14 cellular contexts compared by ENCODE assay signal in the genomic region with DNA sequence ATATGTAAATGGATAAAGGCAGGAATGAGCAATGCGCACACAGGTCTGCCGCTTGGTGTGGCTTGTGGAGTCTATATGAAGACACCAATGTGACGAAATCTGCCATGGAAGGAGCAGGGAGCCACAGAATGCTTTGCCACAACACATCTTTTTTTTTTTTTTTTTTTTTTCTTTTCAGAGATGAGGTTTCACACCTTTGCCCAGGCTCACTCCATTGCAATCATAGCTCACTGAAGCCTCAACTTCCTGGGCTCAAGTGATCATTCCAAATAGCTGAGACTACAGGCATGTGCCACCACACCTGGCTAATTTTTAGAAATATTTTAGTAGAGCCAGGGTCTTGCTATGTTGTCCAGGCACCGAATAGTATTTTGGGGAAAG. TPM values are rescaled to one million over a fixed set of nuclear protein-coding genes. Genes with fewer than 3 reads are reported as not detected.
DNase-seq lines count a peak whose midpoint lies in the region; ATAC-seq and TF ChIP-seq lines count a peak whose summit lies in the region.
"Had no signal": no experiment of that assay in that cellular context is flagged by ENCODE, and none has a peak within 500 bp of the region (broad histone marks: within the 10 kb centered on the region; RNA-seq: fewer than 3 reads in every experiment).

No MANE protein-coding gene starts in this region.

- no peaks in the 10 kb centered on the region for H3K27me3 ChIP-seq in smooth muscle cell (ENCODE audit: low read depth)
- no peaks in the 10 kb centered on the region for H3K27me3 ChIP-seq in esophagus squamous epithelium

- H3K79me2 ChIP-seq in smooth muscle cell (ENCODE audit: low read depth), result no peaks in the 10 kb centered on the region

- H3K9me3 ChIP-seq in smooth muscle cell (replicated peaks; ENCODE audit: low read depth) (no peaks in the 10 kb centered on the region), esophagus squamous epithelium (no peaks in the 10 kb centered on the region)
- H3K9me3 ChIP-seq: Caco-2 had no signal

- H3K9me3 Mint-ChIP-seq in brain, result peaks cover 0 to 7% (median 2%) of the 10 kb centered on the region in 5 experiments
- peaks cover 0 to 2% (median 0%) of the 10 kb centered on the region in 6 donors for H3K9me3 Mint-ChIP-seq in immature natural killer cell
- no peaks in the 10 kb centered on the region for H3K9me3 Mint-ChIP-seq in natural killer cell
- H3K9me3 Mint-ChIP-seq: CD4-positive, alpha-beta T cell had no signal

- H3K4me1 Mint-ChIP-seq in brain (peaks cover 10% of the 10 kb centered on the region), immature natural killer cell (peaks cover 11 to 16% of the 10 kb centered on the region in 2 donors), natural killer cell (peaks cover 13 to 22% of the 10 kb centered on the region in 2 donors)
- H3K4me1 Mint-ChIP-seq: GM23338 had no signal

- no peak overlapping the region for H2AFZ ChIP-seq in smooth muscle cell (ENCODE audit: low read depth)
- H2AFZ ChIP-seq: GM23338 had no signal

- H3K27ac ChIP-seq in smooth muscle cell (ENCODE audit: low read depth) (no peak overlapping the region), esophagus squamous epithelium (no peak overlapping the region)
- H3K27ac ChIP-seq: C4-2B had no signal

- H3K4me3 ChIP-seq in smooth muscle cell (no peak overlapping the region), esophagus squamous epithelium (no peak overlapping the region)
- H3K4me3 ChIP-seq: GM23338 had no signal

- 93% methylated on average over 4 of the region's 4 CpGs for WGBS in smooth muscle cell (ENCODE audit: low lambda C conversion rate)
- WGBS in esophagus squamous epithelium, 2 donors, result 63 to 90% methylated on average over 4 of the region's 4 CpGs

- DNase-seq in immature natural killer cell (peak in 2 of 3 donors; percentile 5 to 39), natural killer cell (no peak), cardiac septum (ENCODE audit: low spot score) (no peak), smooth muscle cell (lab: John Stamatoyannopoulos, UW; ENCODE audit: unreplicated experiment) (no peak), esophagus squamous epithelium (lab: John Stamatoyannopoulos, UW) (no peak)
- DNase-seq: ACHN; Caco-2; CD4-positive, alpha-beta T cell; HCEC 1CT had no signal

- ATAC-seq in natural killer cell, result peak; percentile 35 to 64 (median 57)
- ATAC-seq in HG02798 (IDR thresholded peaks at IDR 0.05; ENCODE audit: poor library complexity, unreplicated experiment), result no peak
- ATAC-seq: GM23338 had no signal

- H3K27ac Mint-ChIP-seq in brain, result peak overlapping the region in 3 of 5 experiments; percentile 0 to 62 (median 52)
- H3K27ac Mint-ChIP-seq in immature natural killer cell, result peak overlapping the region in 3 of 6 donors; percentile 50 to 64 (median 57)
- H3K27ac Mint-ChIP-seq in natural killer cell, result no peak overlapping the region
- H3K27ac Mint-ChIP-seq: CD4-positive, alpha-beta T cell; GM23338 had no signal

- H3K4me1 ChIP-seq in smooth muscle cell (ENCODE audit: low read depth), result no peaks in the 10 kb centered on the region
- peaks cover 0 to 19% (median 0%) of the 10 kb centered on the region in 3 donors for H3K4me1 ChIP-seq in esophagus squamous epithelium
- H3K4me1 ChIP-seq: Caco-2 had no signal

- H3K4me2 ChIP-seq in smooth muscle cell, result no peak overlapping the region
- H3K4me2 ChIP-seq: GM23338 had no signal

- intact Hi-C loops in natural killer cell (cut with micrococcal nuclease), result no loop called here
- intact Hi-C loops in cardiac septum (cut with DNase I), result no loop called here
- intact Hi-C loops in esophagus squamous epithelium (cut with DNase I), result no loop called here

- H3K36me3 ChIP-seq in smooth muscle cell (ENCODE audit: low read depth) (no peaks in the 10 kb centered on the region), esophagus squamous epithelium (no peaks in the 10 kb centered on the region)

- no peak for TF ChIP-seq CTCF in brain (conservative IDR thresholded peaks at IDR 0.05)
- no peak for TF ChIP-seq CTCF in natural killer cell (IDR thresholded peaks at IDR 0.05)
- no peak for TF ChIP-seq CTCF in smooth muscle cell (IDR thresholded peaks at IDR 0.05; ENCODE audit: borderline replicate concordance, insufficient read depth, poor library complexity, severe bottlenecking)
- TF ChIP-seq CTCF in esophagus squamous epithelium (IDR thresholded peaks at IDR 0.05), result no peak

- H3K9ac ChIP-seq in smooth muscle cell (ENCODE audit: low read depth), result no peak overlapping the region

- TF ChIP-seq POLR2A in esophagus squamous epithelium (IDR thresholded peaks at IDR 0.05), result no peak

- no peaks in the 10 kb centered on the region for H4K20me1 ChIP-seq in smooth muscle cell (ENCODE audit: low read depth)

- no peak overlapping the region for H3K4me3 Mint-ChIP-seq in brain
- peak overlapping the region in 2 of 5 donors; percentile 33 for H3K4me3 Mint-ChIP-seq in immature natural killer cell
- H3K4me3 Mint-ChIP-seq in natural killer cell, result no peak overlapping the region
- H3K4me3 Mint-ChIP-seq: CD4-positive, alpha-beta T cell; GM23338 had no signal

- H3K27me3 Mint-ChIP-seq in brain (no peaks in the 10 kb centered on the region), immature natural killer cell (ENCODE audit: low read depth in 3 of 3) (peaks cover 6 to 11% (median 8%) of the 10 kb centered on the region in 3 donors), natural killer cell (ENCODE audit: low read depth in 2 of 2) (peaks cover 7 to 25% of the 10 kb centered on the region in 2 donors)

- no peaks in the 10 kb centered on the region for H3F3A ChIP-seq in smooth muscle cell (ENCODE audit: low read depth)

- H3K36me3 Mint-ChIP-seq in brain (no peaks in the 10 kb centered on the region), immature natural killer cell (no peaks in the 10 kb centered on the region), natural killer cell (no peaks in the 10 kb centered on the region)

RNA-seq across cellular contexts. Expression of gene SLC34A2, which starts 17.4 kb away (rescaled TPM):
- polyA plus RNA-seq in brain (ENCODE audit: insufficient read depth, low read depth, low replicate concordance) (not detected), immature natural killer cell (not detected), smooth muscle cell (0.31 TPM in 1 of 2 replicates, not detected in the other)
- total RNA-seq in natural killer cell (not detected), cardiac septum (0.19 TPM), smooth muscle cell (0.49 TPM in 1 of 2 replicates, not detected in the other), esophagus squamous epithelium (1 to 10 TPM in 1 of 4 donors, under 1 TPM in 2, not detected in 1; 0.15 to 7.9 (median 0.76) TPM)
- total RNA-seq: CD4-positive, alpha-beta T cell; HT-29 had no signal

Comparison
In these comparisons a context has a peak if more than half of its experiments do, and no peak if none do; other contexts are left out.
1. H3K27ac Mint-ChIP-seq: peak in brain (3 of 5); none in natural killer cell (0 of 2).
2. DNase-seq: peak in immature natural killer cell (2 of 3); none in natural killer cell (single experiment), cardiac septum (single experiment), smooth muscle cell (single experiment) and esophagus squamous epithelium (single experiment).